Comparison of ENCODE assay signal across 8 cellular contexts in the genomic region with DNA sequence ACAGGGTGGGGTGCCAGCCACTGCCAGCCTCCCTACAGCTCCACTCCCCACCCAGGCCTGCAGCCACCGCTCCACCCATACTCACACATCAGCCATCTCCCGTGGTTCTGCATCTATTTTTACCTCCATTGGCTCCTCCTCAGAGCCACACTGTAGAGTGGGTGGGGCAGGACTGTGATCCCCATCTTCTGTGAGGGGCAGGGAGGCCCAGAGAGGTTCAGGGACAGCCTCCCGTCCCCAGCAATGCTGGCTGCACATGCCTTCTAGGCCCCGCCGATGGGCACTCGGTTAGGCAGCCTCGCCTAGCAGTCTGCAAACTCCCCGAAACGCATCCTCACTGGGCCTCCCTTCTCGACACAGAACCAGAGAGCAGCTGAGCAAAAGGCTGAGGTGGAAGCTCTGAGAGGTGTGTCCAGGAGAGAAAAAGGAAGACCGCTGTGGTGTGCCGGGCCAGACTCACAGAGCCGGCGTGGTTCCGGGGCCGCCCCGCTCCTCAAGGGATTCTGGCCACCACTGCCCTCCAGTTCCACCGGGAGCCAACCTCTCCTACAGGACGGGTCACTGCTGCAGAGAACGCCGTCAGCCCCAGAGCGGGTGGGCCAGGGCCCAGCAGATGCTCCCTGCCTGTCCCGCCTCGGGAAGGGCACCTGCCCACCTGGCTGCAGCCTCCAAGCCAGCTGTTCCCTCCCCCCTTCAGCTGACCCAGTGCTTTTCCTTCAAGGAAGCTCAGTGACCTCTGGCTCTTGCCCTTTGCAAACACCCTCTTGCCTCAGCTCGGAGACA.
A peak's percentile ranks its signal among the peaks of the same experiment; 100 is the strongest.
DNase-seq lines count a peak whose midpoint lies in the region; ATAC-seq and TF ChIP-seq lines count a peak whose summit lies in the region.

No MANE protein-coding gene starts in this region.

- DNase-seq in HL-60 (ENCODE audit: low read depth in 1 of 2, low spot score in 1 of 2) = no peak
- DNase-seq in activated T-cell treated with anti-CD3 and anti-CD28 coated beads, Interleukin-2, amount 50 U/mL, for 4 hours = no peak
- peak; percentile 48 for DNase-seq in left cardiac atrium
- no peak for DNase-seq in sigmoid colon
- no peak for DNase-seq in OCI-LY7 (ENCODE audit: low spot score)
- DNase-seq in HuH-7.5 (ENCODE audit: low spot score) = no peak
- no peak for DNase-seq in midbrain (lab: John Stamatoyannopoulos, UW)

- no peaks in the 10 kb centered on the region for H4K20me1 ChIP-seq in OCI-LY7 (ENCODE audit: insufficient read depth, low read length)

- 10 to 60% methylated on average over 25 of the region's 25 CpGs for WGBS in sigmoid colon, 2 donors

- peak overlapping the region; percentile 60 for H3K27ac ChIP-seq in HL-60 (replicated peaks)
- H3K27ac ChIP-seq in sigmoid colon = peak overlapping the region; percentile 89 to 93 (median 90)
- H3K27ac ChIP-seq in OCI-LY7 (ENCODE audit: low read depth, low read length, poor library complexity, severe bottlenecking) = no peak overlapping the region

- no TSS peak for BruUV-seq in OCI-LY7 (replicated peaks; lab: Mats Ljungman, UMichigan)

- CTCF ChIA-PET in OCI-LY7 (lab: Charles Lee; ENCODE audit: unreplicated experiment) = no interaction called here

- peak overlapping the region; percentile 78 for H3K4me3 Mint-ChIP-seq in activated T-cell treated with anti-CD3 and anti-CD28 coated beads, Interleukin-2, amount 50 U/mL, for 4 hours

- peak overlapping the region; percentile 50 for H3K4me3 ChIP-seq in HL-60 (replicated peaks; ENCODE audit: insufficient read depth, low read length)
- peak overlapping the region; percentile 66 to 80 (median 76) for H3K4me3 ChIP-seq in sigmoid colon
- no peak overlapping the region for H3K4me3 ChIP-seq in OCI-LY7 (ENCODE audit: low read depth, low read length, poor library complexity, severe bottlenecking)

- H3K36me3 Mint-ChIP-seq in activated T-cell treated with anti-CD3 and anti-CD28 coated beads, Interleukin-2, amount 50 U/mL, for 4 hours (ENCODE audit: insufficient read depth) = peaks cover 5% of the 10 kb centered on the region

- POLR2A ChIA-PET in OCI-LY7 (lab: Charles Lee) = no interaction called here

- ATAC-seq in activated T-cell treated with anti-CD3 and anti-CD28 coated beads, Interleukin-2, amount 50 U/mL, for 4 hours = no peak
- ATAC-seq in left cardiac atrium (peak; percentile 33 to 36), HG03442 (IDR thresholded peaks at IDR 0.05; ENCODE audit: unreplicated experiment) (no peak)

- no peak overlapping the region for H3K4me2 ChIP-seq in OCI-LY7 (ENCODE audit: low read length)

- intact Hi-C loops in left cardiac atrium (cut with DNase I) (no loop called here), sigmoid colon (cut with DNase I) (no loop called here), OCI-LY7 (cut with micrococcal nuclease; ENCODE audit: unreplicated experiment) (no loop called here)

- H3K27me3 ChIP-seq in HL-60 (ENCODE audit: insufficient read depth, poor library complexity, severe bottlenecking) (no peaks in the 10 kb centered on the region), sigmoid colon (no peaks in the 10 kb centered on the region)

- H3K4me1 Mint-ChIP-seq in activated T-cell treated with anti-CD3 and anti-CD28 coated beads, Interleukin-2, amount 50 U/mL, for 4 hours (ENCODE audit: low read depth) = peaks cover 43% of the 10 kb centered on the region

- TF ChIP-seq CTCF in HL-60 (IDR thresholded peaks at IDR 0.05; ENCODE audit: insufficient read depth, low read length) (no peak), sigmoid colon (IDR thresholded peaks at IDR 0.05) (no peak), OCI-LY7 (conservative IDR thresholded peaks at IDR 0.05; ENCODE audit: low read length) (no peak)

- no peak for TF ChIP-seq EP300 in sigmoid colon (IDR thresholded peaks at IDR 0.05)

- H3K79me2 ChIP-seq in OCI-LY7 (ENCODE audit: insufficient read depth, low read depth, low read length) = no peaks in the 10 kb centered on the region

- H3K9me2 ChIP-seq in OCI-LY7 (ENCODE audit: insufficient read depth, low read length) = no peaks in the 10 kb centered on the region

- no peaks in the 10 kb centered on the region for H3K36me3 ChIP-seq in sigmoid colon
- peaks cover 18% of the 10 kb centered on the region; the same call in 1 of the 2 replicates for H3K36me3 ChIP-seq in OCI-LY7 (ENCODE audit: insufficient read depth, low read length)

- no peaks in the 10 kb centered on the region for H3K27me3 Mint-ChIP-seq in activated T-cell treated with anti-CD3 and anti-CD28 coated beads, Interleukin-2, amount 50 U/mL, for 4 hours (ENCODE audit: low read depth)

- H2AFZ ChIP-seq in OCI-LY7 (ENCODE audit: low read length) = no peak overlapping the region

- H3K9me3 Mint-ChIP-seq in activated T-cell treated with anti-CD3 and anti-CD28 coated beads, Interleukin-2, amount 50 U/mL, for 4 hours = no peaks in the 10 kb centered on the region

- H3K9me3 ChIP-seq in sigmoid colon (no peaks in the 10 kb centered on the region), OCI-LY7 (ENCODE audit: low read length) (no peaks in the 10 kb centered on the region)

- TF ChIP-seq POLR2A in sigmoid colon (IDR thresholded peaks at IDR 0.05) = no peak

- H3K4me1 ChIP-seq in sigmoid colon = peaks cover 0 to 67% (median 53%) of the 10 kb centered on the region in 4 donors
- peaks cover 24% of the 10 kb centered on the region for H3K4me1 ChIP-seq in OCI-LY7 (ENCODE audit: insufficient read depth, low read length, poor library complexity, severe bottlenecking)

Comparison
In these comparisons a context has a peak if more than half of its experiments do, and no peak if none do; other contexts are left out.
1. ATAC-seq: peak in left cardiac atrium (2 of 2); none in activated T-cell treated with anti-CD3 and anti-CD28 coated beads, Interleukin-2, amount 50 U/mL, for 4 hours (0 of 2) and HG03442 (single experiment).